In the genomic region with DNA sequence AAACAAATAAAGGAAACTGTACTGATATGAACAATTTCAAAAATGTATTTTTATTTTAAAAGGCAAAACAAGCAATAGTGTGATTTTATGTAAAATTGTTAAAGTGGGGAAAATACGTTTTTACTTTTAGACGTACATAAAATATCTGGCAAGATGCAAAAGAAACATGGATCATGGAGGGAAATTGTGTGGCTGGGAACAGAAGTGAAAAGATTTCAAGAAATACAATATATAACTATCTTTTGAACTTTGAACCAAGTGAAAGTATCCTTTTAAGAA, we compare ENCODE assay signal across 8 cellular contexts. TPM values are rescaled to one million over a fixed set of nuclear protein-coding genes. Genes with fewer than 3 reads are reported as not detected.
DNase-seq lines count a peak whose midpoint lies in the region; ATAC-seq, FAIRE-seq and TF ChIP-seq lines count a peak whose summit lies in the region.

No MANE protein-coding gene starts in this region.

- POLR2A ChIA-PET in activated naive CD8-positive, alpha-beta T cell treated with anti-CD3 and anti-CD28 coated beads, Interleukin-2, amount 10 ng/mL, durations not matched to agents 7 days and 5 days (lab: Charles Lee), result interaction anchor here (0.6 to 2.6 kb wide), 5 partner anchors 16 to 1213 kb away, joined by 3 to 16 read pairs (median 3); partner anchors contain the start of genes HABP4, NCBP1 and TSTD2

- no peaks in the 10 kb centered on the region for H4K20me1 ChIP-seq in keratinocyte (ENCODE audit: control insufficient read depth, extremely low read depth, insufficient read depth, low read length)

- H3K9me3 ChIP-seq in keratinocyte (ENCODE audit: control insufficient read depth, low read depth, low read length), result no peaks in the 10 kb centered on the region

- H2AFZ ChIP-seq in keratinocyte (ENCODE audit: control insufficient read depth, low read length), result peak overlapping the region; percentile 10

- no peaks in the 10 kb centered on the region for H3K9me1 ChIP-seq in keratinocyte (ENCODE audit: control insufficient read depth, extremely low read depth, insufficient read depth, low read length)

- peaks cover 21% of the 10 kb centered on the region for H3K79me2 ChIP-seq in keratinocyte (ENCODE audit: control insufficient read depth, insufficient read depth, low read length)

- peak overlapping the region; percentile 86 for H3K27ac ChIP-seq in keratinocyte (ENCODE audit: control insufficient read depth, insufficient read depth, low read length)

- H3K4me3 Mint-ChIP-seq in activated CD4-positive, alpha-beta T cell treated with anti-CD3 and anti-CD28 coated beads, Interleukin-2, amount 10 ng/mL, durations not matched to agents 24 days and 14 days, result peak overlapping the region; percentile 91
- H3K4me3 Mint-ChIP-seq in activated naive CD8-positive, alpha-beta T cell treated with anti-CD3 and anti-CD28 coated beads, Interleukin-2, amount 10 ng/mL, durations not matched to agents 7 days and 5 days, result peak overlapping the region; percentile 90

- H3K36me3 Mint-ChIP-seq in activated CD4-positive, alpha-beta T cell treated with anti-CD3 and anti-CD28 coated beads, Interleukin-2, amount 10 ng/mL, durations not matched to agents 24 days and 14 days (ENCODE audit: low read depth), result peaks cover 9% of the 10 kb centered on the region
- peaks cover 6% of the 10 kb centered on the region for H3K36me3 Mint-ChIP-seq in activated naive CD8-positive, alpha-beta T cell treated with anti-CD3 and anti-CD28 coated beads, Interleukin-2, amount 10 ng/mL, durations not matched to agents 7 days and 5 days

- intact Hi-C loops in activated CD4-positive, alpha-beta T cell treated with anti-CD3 and anti-CD28 coated beads, Interleukin-2, amount 10 ng/mL, durations not matched to agents 24 days and 14 days (cut with micrococcal nuclease), result loop anchor here (2.0 to 10.0 kb wide), 6 partner anchors 95 to 1838 kb away; partner anchors contain the start of genes AOPEP, TBC1D2 and ZNF510

- peak overlapping the region; percentile 85 for H3K9ac ChIP-seq in keratinocyte (ENCODE audit: control insufficient read depth, extremely low read depth, insufficient read depth, low read length)

- peak overlapping the region; percentile 90 for H3K4me2 ChIP-seq in keratinocyte (ENCODE audit: control insufficient read depth, extremely low read depth, insufficient read depth, low read depth, low read length)

- peak overlapping the region; percentile 78 to 90 (median 79) for H3K4me3 ChIP-seq in keratinocyte (ENCODE audit: control insufficient read depth in 2 of 3, extremely low read depth in 1 of 3, insufficient read depth in 2 of 3, low read depth in 1 of 3, low read length in 3 of 3)

- no peaks in the 10 kb centered on the region for H3K27me3 ChIP-seq in keratinocyte (ENCODE audit: control insufficient read depth, extremely low read depth, insufficient read depth, low read length)

- dilution Hi-C loops in keratinocyte (cut with MboI; ENCODE audit: extremely low pct_ligation_motif_present, low sequenced_read_pairs), result no loop called here

- no peaks in the 10 kb centered on the region for H3K9me3 Mint-ChIP-seq in activated CD4-positive, alpha-beta T cell treated with anti-CD3 and anti-CD28 coated beads, Interleukin-2, amount 10 ng/mL, durations not matched to agents 24 days and 14 days
- no peaks in the 10 kb centered on the region for H3K9me3 Mint-ChIP-seq in activated naive CD8-positive, alpha-beta T cell treated with anti-CD3 and anti-CD28 coated beads, Interleukin-2, amount 10 ng/mL, durations not matched to agents 7 days and 5 days

- peaks cover 39% of the 10 kb centered on the region for H3K4me1 ChIP-seq in keratinocyte (ENCODE audit: control insufficient read depth, extremely low read depth, insufficient read depth, low read length)

- H3K4me1 Mint-ChIP-seq in activated CD4-positive, alpha-beta T cell treated with anti-CD3 and anti-CD28 coated beads, Interleukin-2, amount 10 ng/mL, durations not matched to agents 24 days and 14 days, result peaks cover 30% of the 10 kb centered on the region
- peaks cover 20% of the 10 kb centered on the region for H3K4me1 Mint-ChIP-seq in activated naive CD8-positive, alpha-beta T cell treated with anti-CD3 and anti-CD28 coated beads, Interleukin-2, amount 10 ng/mL, durations not matched to agents 7 days and 5 days

- no peaks in the 10 kb centered on the region for H3K27me3 Mint-ChIP-seq in activated CD4-positive, alpha-beta T cell treated with anti-CD3 and anti-CD28 coated beads, Interleukin-2, amount 10 ng/mL, durations not matched to agents 24 days and 14 days
- H3K27me3 Mint-ChIP-seq in activated naive CD8-positive, alpha-beta T cell treated with anti-CD3 and anti-CD28 coated beads, Interleukin-2, amount 10 ng/mL, durations not matched to agents 7 days and 5 days, result no peaks in the 10 kb centered on the region

- no peak for TF ChIP-seq CTCF in keratinocyte (optimal IDR thresholded peaks at IDR 0.05 in 1 of 3, IDR thresholded peaks at IDR 0.05 in 1 of 3, conservative IDR thresholded peaks at IDR 0.05 in 1 of 3; ENCODE audit: extremely low read depth in 1 of 3, insufficient read depth in 2 of 3, low read length in 3 of 3)

- DNase-seq in activated CD4-positive, alpha-beta T cell treated with anti-CD3 and anti-CD28 coated beads, Interleukin-2, amount 10 ng/mL, durations not matched to agents 24 days and 14 days, result no peak
- DNase-seq in activated CD4-positive, alpha-beta T cell treated with anti-CD3 and anti-CD28 coated beads for 4 hours, result no peak
- DNase-seq in activated naive CD8-positive, alpha-beta T cell treated with anti-CD3 and anti-CD28 coated beads, Interleukin-2, amount 10 ng/mL, durations not matched to agents 7 days and 5 days, result no peak
- no peak for DNase-seq in keratinocyte (ENCODE audit: low read depth, low spot score)
- peak; percentile 55 for DNase-seq in superior temporal gyrus (ENCODE audit: extremely low spot score)
- DNase-seq in SW 1271 (lab: John Stamatoyannopoulos, UW), result no peak

- H3K36me3 ChIP-seq in keratinocyte (ENCODE audit: control insufficient read depth in 2 of 2, extremely low read depth in 1 of 2, insufficient read depth in 2 of 2, low read length in 2 of 2), result no peaks in the 10 kb centered on the region

- no peak for FAIRE-seq in keratinocyte (lab: Jason Lieb, UNC)

- peak overlapping the region; percentile 87 for H3K27ac Mint-ChIP-seq in activated CD4-positive, alpha-beta T cell treated with anti-CD3 and anti-CD28 coated beads, Interleukin-2, amount 10 ng/mL, durations not matched to agents 24 days and 14 days
- peak overlapping the region; percentile 88 for H3K27ac Mint-ChIP-seq in activated naive CD8-positive, alpha-beta T cell treated with anti-CD3 and anti-CD28 coated beads, Interleukin-2, amount 10 ng/mL, durations not matched to agents 7 days and 5 days

- no peak for ATAC-seq in activated naive CD8-positive, alpha-beta T cell treated with anti-CD3 and anti-CD28 coated beads, Interleukin-2, amount 10 ng/mL, durations not matched to agents 7 days and 5 days (ENCODE audit: low read depth)
- ATAC-seq in GM21619 (IDR thresholded peaks at IDR 0.05; ENCODE audit: unreplicated experiment) (no peak), GM21367 (IDR thresholded peaks at IDR 0.05; ENCODE audit: unreplicated experiment) (no peak)

RNA-seq across cellular contexts. Expression of gene ZNF367, which starts 1.5 kb away (rescaled TPM):
- 21.7 and 22.1 TPM in 2 replicates for total RNA-seq in activated CD4-positive, alpha-beta T cell treated with anti-CD3 and anti-CD28 coated beads, Interleukin-2, amount 10 ng/mL, durations not matched to agents 24 days and 14 days
- total RNA-seq in activated naive CD8-positive, alpha-beta T cell treated with anti-CD3 and anti-CD28 coated beads, Interleukin-2, amount 10 ng/mL, durations not matched to agents 7 days and 5 days, result 10 to 100 TPM; 26.0 to 27.3 TPM
- polyA plus RNA-seq in keratinocyte, result 0.35 to 2.2 TPM (median 2.0 TPM) in 3 replicates
- polyA plus RNA-seq in keratinocyte (2011; ENCODE audit: low read depth), result 0.27 TPM
- polyA plus RNA-seq in keratinocyte (2011; cell fraction: cytosol; rRNA removed), result 0.32 and 0.60 TPM in 2 replicates
- 0.28 and 0.52 TPM in 2 replicates for polyA plus RNA-seq in keratinocyte (2011; cell fraction: nucleus; rRNA removed)
- 0.23 and 2.7 TPM in 2 replicates for polyA plus RNA-seq in keratinocyte (2012; ENCODE audit: low replicate concordance)
- 0.16 to 1.7 TPM (median 1.5 TPM) in 3 replicates for polyA minus RNA-seq in keratinocyte
- polyA minus RNA-seq in keratinocyte (2011; cell fraction: cytosol; rRNA and poly(A)+ RNA removed), result 1.5 TPM
- 0.21 and 1.2 TPM in 2 replicates for polyA minus RNA-seq in keratinocyte (2011; cell fraction: nucleus; rRNA and poly(A)+ RNA removed)

RNA-seq across cellular contexts. Expression of gene HABP4, which starts 30.3 kb away (rescaled TPM):
- 8.8 and 9.1 TPM in 2 replicates for total RNA-seq in activated CD4-positive, alpha-beta T cell treated with anti-CD3 and anti-CD28 coated beads, Interleukin-2, amount 10 ng/mL, durations not matched to agents 24 days and 14 days
- 10 to 100 TPM; 11.4 to 11.8 TPM for total RNA-seq in activated naive CD8-positive, alpha-beta T cell treated with anti-CD3 and anti-CD28 coated beads, Interleukin-2, amount 10 ng/mL, durations not matched to agents 7 days and 5 days
- 4.5 to 7.7 TPM (median 6.8 TPM) in 3 replicates for polyA plus RNA-seq in keratinocyte
- polyA plus RNA-seq in keratinocyte (2011; ENCODE audit: low read depth), result 10.8 TPM
- 6.6 and 8.4 TPM in 2 replicates for polyA plus RNA-seq in keratinocyte (2011; cell fraction: cytosol; rRNA removed)
- 6.3 and 8.0 TPM in 2 replicates for polyA plus RNA-seq in keratinocyte (2011; cell fraction: nucleus; rRNA removed)
- polyA plus RNA-seq in keratinocyte (2012; ENCODE audit: low replicate concordance), result 8.4 and 9.3 TPM in 2 replicates
- polyA minus RNA-seq in keratinocyte, result 1.0 to 3.3 TPM (median 2.6 TPM) in 3 replicates
- polyA minus RNA-seq in keratinocyte (2011; cell fraction: cytosol; rRNA and poly(A)+ RNA removed), result 4.6 TPM
- 1.4 and 1.9 TPM in 2 replicates for polyA minus RNA-seq in keratinocyte (2011; cell fraction: nucleus; rRNA and poly(A)+ RNA removed)

RNA-seq across cellular contexts. Expression of gene SLC35D2, which starts 36.1 kb away (rescaled TPM):
- 5.2 and 6.1 TPM in 2 replicates for total RNA-seq in activated CD4-positive, alpha-beta T cell treated with anti-CD3 and anti-CD28 coated beads, Interleukin-2, amount 10 ng/mL, durations not matched to agents 24 days and 14 days
- 10 to 100 TPM; 13.1 to 16.2 TPM for total RNA-seq in activated naive CD8-positive, alpha-beta T cell treated with anti-CD3 and anti-CD28 coated beads, Interleukin-2, amount 10 ng/mL, durations not matched to agents 7 days and 5 days
- polyA plus RNA-seq in keratinocyte, result 12.4 to 20.4 TPM (median 19.8 TPM) in 3 replicates
- polyA plus RNA-seq in keratinocyte (2011; ENCODE audit: low read depth), result 6.6 TPM
- polyA plus RNA-seq in keratinocyte (2011; cell fraction: cytosol; rRNA removed), result 18.3 and 30.7 TPM in 2 replicates
- polyA plus RNA-seq in keratinocyte (2011; cell fraction: nucleus; rRNA removed), result 14.2 and 18.8 TPM in 2 replicates
- polyA plus RNA-seq in keratinocyte (2012; ENCODE audit: low replicate concordance), result 16.3 and 21.8 TPM in 2 replicates
- 5.7 to 17.3 TPM (median 5.9 TPM) in 3 replicates for polyA minus RNA-seq in keratinocyte
- 8.6 TPM for polyA minus RNA-seq in keratinocyte (2011; cell fraction: cytosol; rRNA and poly(A)+ RNA removed)
- 6.9 and 11.1 TPM in 2 replicates for polyA minus RNA-seq in keratinocyte (2011; cell fraction: nucleus; rRNA and poly(A)+ RNA removed)
